In the genomic region with DNA sequence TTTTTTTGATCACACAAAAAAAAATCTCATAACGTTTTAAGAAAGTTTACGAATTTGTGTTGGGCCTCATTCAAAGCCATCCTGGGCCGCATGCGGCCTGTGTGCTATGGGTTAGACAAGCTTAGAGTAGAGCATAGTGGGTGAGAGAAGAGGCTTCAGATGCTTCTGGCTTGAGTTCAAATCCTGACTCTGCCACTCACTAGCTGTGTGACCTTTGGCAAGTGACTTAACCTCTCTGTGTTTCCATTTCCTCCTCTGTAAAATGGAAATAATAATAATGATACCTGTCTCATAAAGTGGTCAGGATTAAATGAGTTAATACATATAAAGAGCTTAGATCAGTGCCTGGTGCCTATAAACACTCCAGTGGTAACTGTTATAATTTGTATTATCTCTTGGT, we compare ENCODE assay signal across 1 cellular context.
TF ChIP-seq lines count a peak whose summit lies in the region.

No MANE protein-coding gene starts in this region.

TF ChIP-seq in liver, 16 proteins besides CTCF, POLR2A, EP300 and RAD21 (continued from another document):
- TF ChIP-seq, protein P1, sequence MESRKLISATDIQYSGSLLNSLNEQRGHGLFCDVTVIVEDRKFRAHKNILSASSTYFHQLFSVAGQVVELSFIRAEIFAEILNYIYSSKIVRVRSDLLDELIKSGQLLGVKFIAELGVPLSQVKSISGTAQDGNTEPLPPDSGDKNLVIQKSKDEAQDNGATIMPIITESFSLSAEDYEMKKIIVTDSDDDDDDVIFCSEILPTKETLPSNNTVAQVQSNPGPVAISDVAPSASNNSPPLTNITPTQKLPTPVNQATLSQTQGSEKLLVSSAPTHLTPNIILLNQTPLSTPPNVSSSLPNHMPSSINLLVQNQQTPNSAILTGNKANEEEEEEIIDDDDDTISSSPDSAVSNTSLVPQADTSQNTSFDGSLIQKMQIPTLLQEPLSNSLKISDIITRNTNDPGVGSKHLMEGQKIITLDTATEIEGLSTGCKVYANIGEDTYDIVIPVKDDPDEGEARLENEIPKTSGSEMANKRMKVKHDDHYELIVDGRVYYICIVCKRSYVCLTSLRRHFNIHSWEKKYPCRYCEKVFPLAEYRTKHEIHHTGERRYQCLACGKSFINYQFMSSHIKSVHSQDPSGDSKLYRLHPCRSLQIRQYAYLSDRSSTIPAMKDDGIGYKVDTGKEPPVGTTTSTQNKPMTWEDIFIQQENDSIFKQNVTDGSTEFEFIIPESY (IDR thresholded peaks at IDR 0.05): no peak
- TF ChIP-seq TAF1 (conservative IDR thresholded peaks at IDR 0.05) (no peak), HNF4G (IDR thresholded peaks at IDR 0.05) (no peak), NR2F2 (IDR thresholded peaks at IDR 0.05) (no peak), EGR1 (IDR thresholded peaks at IDR 0.05; ENCODE audit: low read depth in 2 of 2) (no peak), GABPA (IDR thresholded peaks at IDR 0.05 in 1 of 2, conservative IDR thresholded peaks at IDR 0.05 in 1 of 2) (no peak), HNF4A (conservative IDR thresholded peaks at IDR 0.05) (no peak), RXRA (IDR thresholded peaks at IDR 0.05) (no peak), JUND (IDR thresholded peaks at IDR 0.05) (no peak), YY1 (IDR thresholded peaks at IDR 0.05) (no peak), SP1 (IDR thresholded peaks at IDR 0.05) (no peak)
- TF ChIP-seq, protein P2, sequence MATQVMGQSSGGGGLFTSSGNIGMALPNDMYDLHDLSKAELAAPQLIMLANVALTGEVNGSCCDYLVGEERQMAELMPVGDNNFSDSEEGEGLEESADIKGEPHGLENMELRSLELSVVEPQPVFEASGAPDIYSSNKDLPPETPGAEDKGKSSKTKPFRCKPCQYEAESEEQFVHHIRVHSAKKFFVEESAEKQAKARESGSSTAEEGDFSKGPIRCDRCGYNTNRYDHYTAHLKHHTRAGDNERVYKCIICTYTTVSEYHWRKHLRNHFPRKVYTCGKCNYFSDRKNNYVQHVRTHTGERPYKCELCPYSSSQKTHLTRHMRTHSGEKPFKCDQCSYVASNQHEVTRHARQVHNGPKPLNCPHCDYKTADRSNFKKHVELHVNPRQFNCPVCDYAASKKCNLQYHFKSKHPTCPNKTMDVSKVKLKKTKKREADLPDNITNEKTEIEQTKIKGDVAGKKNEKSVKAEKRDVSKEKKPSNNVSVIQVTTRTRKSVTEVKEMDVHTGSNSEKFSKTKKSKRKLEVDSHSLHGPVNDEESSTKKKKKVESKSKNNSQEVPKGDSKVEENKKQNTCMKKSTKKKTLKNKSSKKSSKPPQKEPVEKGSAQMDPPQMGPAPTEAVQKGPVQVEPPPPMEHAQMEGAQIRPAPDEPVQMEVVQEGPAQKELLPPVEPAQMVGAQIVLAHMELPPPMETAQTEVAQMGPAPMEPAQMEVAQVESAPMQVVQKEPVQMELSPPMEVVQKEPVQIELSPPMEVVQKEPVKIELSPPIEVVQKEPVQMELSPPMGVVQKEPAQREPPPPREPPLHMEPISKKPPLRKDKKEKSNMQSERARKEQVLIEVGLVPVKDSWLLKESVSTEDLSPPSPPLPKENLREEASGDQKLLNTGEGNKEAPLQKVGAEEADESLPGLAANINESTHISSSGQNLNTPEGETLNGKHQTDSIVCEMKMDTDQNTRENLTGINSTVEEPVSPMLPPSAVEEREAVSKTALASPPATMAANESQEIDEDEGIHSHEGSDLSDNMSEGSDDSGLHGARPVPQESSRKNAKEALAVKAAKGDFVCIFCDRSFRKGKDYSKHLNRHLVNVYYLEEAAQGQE (IDR thresholded peaks at IDR 0.05): no peak
